In genomic region chr7:123122951-123123350, GRCh38 we compare ENCODE assay signal across 23 cellular contexts.
"Had no signal": no experiment of that assay in that cellular context is flagged by ENCODE, and none has a peak within 500 bp of the region (broad histone marks: within the 10 kb centered on the region; RNA-seq: fewer than 3 reads in every experiment).

No MANE protein-coding gene starts in this region.

- H3K4me2 ChIP-seq: neural progenitor cell had no signal

- ATAC-seq: activated naive CD4-positive, alpha-beta T cell treated with anti-CD3 and anti-CD28 coated beads, Interleukin-2, amount 50 U/mL, for 72 hours; activated T-helper 17 cell treated with anti-CD3 and anti-CD28 coated beads, Interleukin-2, amount 50 U/mL, for 72 hours; naive thymus-derived CD8-positive, alpha-beta T cell had no signal

- H3K9me3 Mint-ChIP-seq: neural progenitor cell, type B pancreatic cell had no signal

- H3K36me3 Mint-ChIP-seq: activated naive CD4-positive, alpha-beta T cell treated with anti-CD3 and anti-CD28 coated beads, Interleukin-2, amount 50 U/mL, for 72 hours; naive thymus-derived CD8-positive, alpha-beta T cell; neural progenitor cell; type B pancreatic cell had no signal

- H3K27me3 ChIP-seq: ascending aorta, brain microvascular endothelial cell, colonic mucosa, neural progenitor cell, spleen, vagina had no signal

- H2AFZ ChIP-seq: neural progenitor cell had no signal

- H3K27ac Mint-ChIP-seq: activated naive CD4-positive, alpha-beta T cell treated with anti-CD3 and anti-CD28 coated beads, Interleukin-2, amount 50 U/mL, for 72 hours; activated T-cell treated with anti-CD3 and anti-CD28 coated beads, Interleukin-2, amount 50 U/mL, for 24 hours; activated T-helper 17 cell treated with anti-CD3 and anti-CD28 coated beads, Interleukin-2, amount 50 U/mL, for 72 hours; naive thymus-derived CD8-positive, alpha-beta T cell; neural progenitor cell; type B pancreatic cell had no signal

- H3K4me1 ChIP-seq: ascending aorta, colonic mucosa, left ventricle myocardium inferior, spleen, vagina had no signal

- H3K9ac ChIP-seq: neural progenitor cell had no signal

- H3K4me3 Mint-ChIP-seq: activated T-cell treated with anti-CD3 and anti-CD28 coated beads, Interleukin-2, amount 50 U/mL, for 24 hours; activated T-helper 17 cell treated with anti-CD3 and anti-CD28 coated beads, Interleukin-2, amount 50 U/mL, for 72 hours; naive thymus-derived CD8-positive, alpha-beta T cell; neural progenitor cell; type B pancreatic cell had no signal

- DNase-seq: activated CD4-positive, alpha-beta T cell treated with anti-CD3 and anti-CD28 coated beads for 1 hour; activated CD8-positive, alpha-beta memory T cell treated with anti-CD3 and anti-CD28 coated beads for 24 hours; activated CD8-positive, alpha-beta memory T cell treated with anti-CD3 and anti-CD28 coated beads, Interleukin-2, amount 50 U/mL, for 4 hours; activated T-cell treated with anti-CD3 and anti-CD28 coated beads, Interleukin-2, amount 50 U/mL, for 24 hours; brain microvascular endothelial cell; colonic mucosa; foreskin fibroblast; left ventricle myocardium inferior; naive thymus-derived CD8-positive, alpha-beta T cell; posterior cingulate gyrus; retina; spleen; stimulated activated CD4-positive, alpha-beta T cell treated with anti-CD3 and anti-CD28 coated beads, Interleukin-4, amount 100 ng/mL, for 24 hours; stimulated activated naive CD4-positive, alpha-beta T cell treated with Interleukin-2 at 50 U/mL for 16 hours; T-helper 9 cell had no signal

- H3K4me1 Mint-ChIP-seq: activated T-helper 17 cell treated with anti-CD3 and anti-CD28 coated beads, Interleukin-2, amount 50 U/mL, for 72 hours; naive thymus-derived CD8-positive, alpha-beta T cell had no signal

- H3K27ac ChIP-seq: ascending aorta, brain microvascular endothelial cell, colonic mucosa, left ventricle myocardium inferior, neural progenitor cell, spleen, thoracic aorta, vagina had no signal

- H3K36me3 ChIP-seq: ascending aorta, brain microvascular endothelial cell, colonic mucosa, left ventricle myocardium inferior, neural progenitor cell, spleen, thoracic aorta, vagina had no signal

- H3K27me3 Mint-ChIP-seq: activated T-cell treated with anti-CD3 and anti-CD28 coated beads, Interleukin-2, amount 50 U/mL, for 24 hours; activated T-helper 17 cell treated with anti-CD3 and anti-CD28 coated beads, Interleukin-2, amount 50 U/mL, for 72 hours; naive thymus-derived CD8-positive, alpha-beta T cell had no signal

- H3K4me3 ChIP-seq: ascending aorta, colonic mucosa, dorsolateral prefrontal cortex, left ventricle myocardium inferior, neural progenitor cell, spleen, thoracic aorta, vagina had no signal

- H3K9me3 ChIP-seq: ascending aorta, colonic mucosa, left ventricle myocardium inferior, spleen, thoracic aorta, vagina had no signal
